In the genomic region with DNA sequence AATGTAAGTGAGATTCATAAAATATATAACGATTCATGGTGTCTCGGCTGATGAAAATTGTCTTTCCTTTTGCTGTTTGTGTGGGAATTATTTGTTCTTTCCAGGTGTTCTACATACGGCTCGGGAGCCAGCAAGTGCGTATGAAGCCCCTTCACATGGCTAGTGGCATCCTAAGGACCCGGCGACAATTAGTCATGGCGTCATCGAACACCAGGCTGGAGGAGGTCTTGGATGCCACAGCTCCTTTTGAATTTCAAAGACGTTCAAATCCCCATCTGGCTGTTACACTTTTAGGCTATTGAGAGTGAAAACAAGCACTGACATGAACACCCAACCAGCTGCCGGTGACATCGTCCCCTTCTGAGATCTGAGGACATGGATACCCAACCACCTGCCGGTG, we compare ENCODE assay signal across 25 cellular contexts.
"Had no signal": no experiment of that assay in that cellular context is flagged by ENCODE, and none has a peak within 500 bp of the region (broad histone marks: within the 10 kb centered on the region; RNA-seq: fewer than 3 reads in every experiment).

No MANE protein-coding gene starts in this region.

- DNase-seq: dorsolateral prefrontal cortex; effector CD4-positive, alpha-beta T cell; gastrocnemius medialis; heart left ventricle; hippocampal formation; left cardiac atrium; left lung; mammary epithelial cell; mesendoderm; midbrain; naive thymus-derived CD4-positive, alpha-beta T cell; nucleus accumbens; ovary; psoas muscle; right cardiac atrium; sigmoid colon; stimulated activated CD4-positive, alpha-beta T cell treated with anti-CD3 and anti-CD28 coated beads, Interleukin-2, amount 100 ng/mL, for 24 hours; stimulated activated CD4-positive, alpha-beta T cell treated with anti-CD3 and anti-CD28 coated beads, Interleukin-4, amount 100 ng/mL, for 24 hours; stimulated activated naive CD4-positive, alpha-beta T cell treated with Interleukin-2 at 50 U/mL for 16 hours; substantia nigra; testis; tibial artery had no signal

- H3K27ac ChIP-seq: dorsolateral prefrontal cortex, gastrocnemius medialis, heart left ventricle, left lung, ovary, psoas muscle, sigmoid colon, testis, tibial artery had no signal

- H3K4me1 ChIP-seq: left lung, testis had no signal

- H3K4me1 Mint-ChIP-seq: stimulated activated effector memory CD8-positive, alpha-beta T cell treated with anti-CD3 and anti-CD28 coated beads, Interleukin-12 subunit alpha, Interleukin-12 subunit beta, amount 100 ng/mL, for 72 hours had no signal

- H3K36me3 Mint-ChIP-seq: naive thymus-derived CD4-positive, alpha-beta T cell; stimulated activated effector memory CD8-positive, alpha-beta T cell treated with anti-CD3 and anti-CD28 coated beads, Interleukin-12 subunit alpha, Interleukin-12 subunit beta, amount 100 ng/mL, for 72 hours; type B pancreatic cell had no signal

- H3K36me3 ChIP-seq: gastrocnemius medialis, heart left ventricle, left lung, ovary, sigmoid colon, tibial artery had no signal

- H3K27me3 ChIP-seq: dorsolateral prefrontal cortex, gastrocnemius medialis, heart left ventricle, ovary, testis, tibial artery had no signal

- H3K9me3 ChIP-seq: gastrocnemius medialis, left lung, ovary, psoas muscle, sigmoid colon, testis, tibial artery had no signal

- H3K4me3 ChIP-seq: dorsolateral prefrontal cortex, gastrocnemius medialis, heart left ventricle, left lung, ovary, psoas muscle, sigmoid colon, testis, tibial artery had no signal

- H3K27ac Mint-ChIP-seq: naive thymus-derived CD4-positive, alpha-beta T cell; nephron; stimulated activated effector memory CD8-positive, alpha-beta T cell treated with anti-CD3 and anti-CD28 coated beads, Interleukin-12 subunit alpha, Interleukin-12 subunit beta, amount 100 ng/mL, for 72 hours; type B pancreatic cell had no signal

- H3K4me3 Mint-ChIP-seq: naive thymus-derived CD4-positive, alpha-beta T cell; nephron; stimulated activated effector memory CD8-positive, alpha-beta T cell treated with anti-CD3 and anti-CD28 coated beads, Interleukin-12 subunit alpha, Interleukin-12 subunit beta, amount 100 ng/mL, for 72 hours; type B pancreatic cell had no signal

- H3K9me3 Mint-ChIP-seq: naive thymus-derived CD4-positive, alpha-beta T cell; nephron; stimulated activated effector memory CD8-positive, alpha-beta T cell treated with anti-CD3 and anti-CD28 coated beads, Interleukin-12 subunit alpha, Interleukin-12 subunit beta, amount 100 ng/mL, for 72 hours; type B pancreatic cell had no signal

- ATAC-seq: gastrocnemius medialis; heart left ventricle; left cardiac atrium; left lung; naive thymus-derived CD4-positive, alpha-beta T cell; psoas muscle; right cardiac atrium; stimulated activated effector memory CD8-positive, alpha-beta T cell treated with anti-CD3 and anti-CD28 coated beads, Interleukin-12 subunit alpha, Interleukin-12 subunit beta, amount 100 ng/mL, for 72 hours had no signal
